In genomic region chr19:17309962-17310461, GRCh38 we compare ENCODE assay signal across 7 cellular contexts. TPM values are rescaled to one million over a fixed set of nuclear protein-coding genes. Genes with fewer than 3 reads are reported as not detected.
A peak's percentile ranks its signal among the peaks of the same experiment; 100 is the strongest.
DNase-seq lines count a peak whose midpoint lies in the region; ATAC-seq and TF ChIP-seq lines count a peak whose summit lies in the region.

No MANE protein-coding gene starts in this region.

- H3K36me3 Mint-ChIP-seq in stimulated activated effector memory CD8-positive, alpha-beta T cell treated with anti-CD3 and anti-CD28 coated beads, Interleukin-12 subunit alpha, Interleukin-12 subunit beta, amount 100 ng/mL, for 72 hours, result peaks cover 57% of the 10 kb centered on the region

- H3K4me3 ChIP-seq in HFF-Myc (replicated peaks; ENCODE audit: low read depth, low read length), result peak overlapping the region; percentile 100
- peak overlapping the region; percentile 97 for H3K4me3 ChIP-seq in WERI-Rb-1 (ENCODE audit: low read depth, low read length)
- H3K4me3 ChIP-seq in hepatocyte, result peak overlapping the region; percentile 56

- no peaks in the 10 kb centered on the region for H3K9me3 Mint-ChIP-seq in stimulated activated effector memory CD8-positive, alpha-beta T cell treated with anti-CD3 and anti-CD28 coated beads, Interleukin-12 subunit alpha, Interleukin-12 subunit beta, amount 100 ng/mL, for 72 hours

- H3K9me2 ChIP-seq in hepatocyte (replicated peaks; ENCODE audit: insufficient read depth), result no peaks in the 10 kb centered on the region

- peak overlapping the region; percentile 88 for H3K4me3 Mint-ChIP-seq in stimulated activated effector memory CD8-positive, alpha-beta T cell treated with anti-CD3 and anti-CD28 coated beads, Interleukin-12 subunit alpha, Interleukin-12 subunit beta, amount 100 ng/mL, for 72 hours

- DNase-seq in HFF-Myc (ENCODE audit: extremely low read depth, low read depth) (no peak), WERI-Rb-1 (no peak), hepatocyte (ENCODE audit: low spot score) (no peak), NCI-H1417 treated with DMSO at 0.1 percent for 48 hours (lab: John Stamatoyannopoulos, UW) (no peak), NCI-H1417 (lab: John Stamatoyannopoulos, UW) (no peak), SIG-M5 treated with dmso at 0.1 percent for 504 hours (lab: John Stamatoyannopoulos, UW; ENCODE audit: unreplicated experiment) (no peak)
- no peak for DNase-seq in stimulated activated effector memory CD8-positive, alpha-beta T cell treated with anti-CD3 and anti-CD28 coated beads, Interleukin-12 subunit alpha, Interleukin-12 subunit beta, amount 100 ng/mL, for 72 hours (ENCODE audit: low spot score in 2 of 2)

- H3K27ac ChIP-seq in WERI-Rb-1 (peak overlapping the region; percentile 78), hepatocyte (peak overlapping the region; percentile 56)

- H3K9me3 ChIP-seq in WERI-Rb-1 (ENCODE audit: severe bottlenecking) (no peaks in the 10 kb centered on the region), hepatocyte (ENCODE audit: low read depth) (no peaks in the 10 kb centered on the region)

- peak overlapping the region; percentile 91 for H3K27ac Mint-ChIP-seq in stimulated activated effector memory CD8-positive, alpha-beta T cell treated with anti-CD3 and anti-CD28 coated beads, Interleukin-12 subunit alpha, Interleukin-12 subunit beta, amount 100 ng/mL, for 72 hours

- peaks cover 54% of the 10 kb centered on the region for H3K79me2 ChIP-seq in hepatocyte

- H3K4me1 ChIP-seq in hepatocyte (ENCODE audit: insufficient read depth), result peaks cover 23% of the 10 kb centered on the region

- H4K20me1 ChIP-seq in hepatocyte (ENCODE audit: insufficient read depth, poor library complexity, severe bottlenecking), result peaks cover 7% of the 10 kb centered on the region

- H2AFZ ChIP-seq in hepatocyte, result peak overlapping the region; percentile 17

- no peak for ATAC-seq in stimulated activated effector memory CD8-positive, alpha-beta T cell treated with anti-CD3 and anti-CD28 coated beads, Interleukin-12 subunit alpha, Interleukin-12 subunit beta, amount 100 ng/mL, for 72 hours

- H3K36me3 ChIP-seq in WERI-Rb-1 (peaks cover 17% of the 10 kb centered on the region), hepatocyte (replicated peaks; ENCODE audit: insufficient read depth, low read depth) (no peaks in the 10 kb centered on the region)

- H3K27me3 ChIP-seq in WERI-Rb-1 (ENCODE audit: insufficient read depth, low read depth, severe bottlenecking) (no peaks in the 10 kb centered on the region), hepatocyte (no peaks in the 10 kb centered on the region)

- H3K4me1 Mint-ChIP-seq in stimulated activated effector memory CD8-positive, alpha-beta T cell treated with anti-CD3 and anti-CD28 coated beads, Interleukin-12 subunit alpha, Interleukin-12 subunit beta, amount 100 ng/mL, for 72 hours, result peaks cover 50% of the 10 kb centered on the region

- TF ChIP-seq CTCF in HFF-Myc (IDR thresholded peaks at IDR 0.05; ENCODE audit: low read depth, low read length, missing control alignments) (no peak), WERI-Rb-1 (IDR thresholded peaks at IDR 0.05; ENCODE audit: low read depth, low read length) (no peak), hepatocyte (IDR thresholded peaks at IDR 0.05; ENCODE audit: poor library complexity) (no peak)

- H3K4me2 ChIP-seq in hepatocyte, result peak overlapping the region; percentile 94

- 10% methylated on average over 20 of the region's 23 CpGs for WGBS in hepatocyte (ENCODE audit: low lambda C conversion rate, missing lambda C conversion rate)

RNA-seq across cellular contexts. Expression of gene DDA1, which starts 0.6 kb away (rescaled TPM):
- total RNA-seq in hepatocyte, result 29.4 and 43.1 TPM in 2 replicates
- polyA plus RNA-seq in hepatocyte, result 59.4 and 60.0 TPM in 2 replicates

RNA-seq across cellular contexts. Expression of gene MRPL34, which starts 4.3 kb away (rescaled TPM):
- total RNA-seq in hepatocyte, result 47.7 and 61.1 TPM in 2 replicates
- polyA plus RNA-seq in hepatocyte, result 113 and 131 TPM in 2 replicates

RNA-seq across cellular contexts. Expression of gene ABHD8, which starts 6.8 kb away (rescaled TPM):
- total RNA-seq in hepatocyte, result 12.9 and 15.9 TPM in 2 replicates
- polyA plus RNA-seq in hepatocyte, result 17.6 and 19.3 TPM in 2 replicates

RNA-seq across cellular contexts. Expression of gene ANO8, which starts 24.6 kb away (rescaled TPM):
- total RNA-seq in hepatocyte, result 4.6 and 7.3 TPM in 2 replicates
- 1.1 and 1.9 TPM in 2 replicates for polyA plus RNA-seq in hepatocyte

RNA-seq across cellular contexts. Expression of gene GTPBP3, which starts 27.3 kb away (rescaled TPM):
- total RNA-seq in hepatocyte, result 18.1 and 20.9 TPM in 2 replicates
- polyA plus RNA-seq in hepatocyte, result 13.2 and 18.1 TPM in 2 replicates
